In genomic region chr3:176426371-176426770, GRCh38 we compare ENCODE assay signal across 24 cellular contexts.
"Had no signal": no experiment of that assay in that cellular context is flagged by ENCODE, and none has a peak within 500 bp of the region (broad histone marks: within the 10 kb centered on the region; RNA-seq: fewer than 3 reads in every experiment).

No MANE protein-coding gene starts in this region.

- H3K4me1 ChIP-seq: esophagus squamous epithelium, gastroesophageal sphincter, left lung, lower lobe of right lung, parathyroid adenoma, prostate gland, spleen, stomach, transverse colon had no signal

- DNase-seq: esophagus squamous epithelium; glutamatergic neuron; islet precursor cell; left lung; lower lobe of right lung; midbrain; occipital lobe; retina; spleen; stimulated activated CD4-positive, alpha-beta T cell treated with anti-CD3 and anti-CD28 coated beads, Interleukin-15, amount 100 ng/mL, for 24 hours; stimulated activated CD4-positive, alpha-beta T cell treated with anti-CD3 and anti-CD28 coated beads, Interleukin-1b, Interleukin-23, amount 100 ng/mL, for 48 hours; stimulated activated CD4-positive, alpha-beta T cell treated with anti-CD3 and anti-CD28 coated beads, Interleukin-4, amount 100 ng/mL, for 24 hours; stimulated activated naive B cell treated with anti-CD40 and anti-IgM and Interleukin-4, amounts not matched to agents 10 μg/mL and 1 μg/mL and 100 μg/mL, for 72 hours; stomach; substantia nigra; transverse colon had no signal

- H3K9me3 Mint-ChIP-seq: dendritic cell treated with granulocyte-macrophage colony-stimulating factor and Interleukin-4, amounts not matched to agents 40 ng/mL and 50 ng/mL, for 4 days; memory B cell; natural killer cell treated with Interleukin-12 subunit alpha and Interleukin-12 subunit beta and Interleukin-15 and Interleukin-18, amount 100 ng/mL, for 72 hours; stimulated activated naive B cell treated with anti-CD40 and anti-IgM and Interleukin-4, amounts not matched to agents 10 μg/mL and 1 μg/mL and 100 μg/mL, for 72 hours had no signal

- H3K27ac Mint-ChIP-seq: dendritic cell treated with granulocyte-macrophage colony-stimulating factor and Interleukin-4, amounts not matched to agents 40 ng/mL and 50 ng/mL, for 4 days; memory B cell; natural killer cell treated with Interleukin-12 subunit alpha and Interleukin-12 subunit beta and Interleukin-15 and Interleukin-18, amount 100 ng/mL, for 72 hours; stimulated activated naive B cell treated with anti-CD40 and anti-IgM and Interleukin-4, amounts not matched to agents 10 μg/mL and 1 μg/mL and 100 μg/mL, for 72 hours had no signal

- H3K4me3 ChIP-seq: esophagus squamous epithelium, gastroesophageal sphincter, left lung, lower lobe of right lung, prostate gland, spleen, stomach, thoracic aorta, transverse colon had no signal

- H3K4me1 Mint-ChIP-seq: memory B cell; stimulated activated naive B cell treated with anti-CD40 and anti-IgM and Interleukin-4, amounts not matched to agents 10 μg/mL and 1 μg/mL and 100 μg/mL, for 72 hours had no signal

- H3K36me3 ChIP-seq: esophagus squamous epithelium, gastroesophageal sphincter, left lung, lower lobe of right lung, prostate gland, spleen, stomach, thoracic aorta, transverse colon had no signal

- H3K27me3 Mint-ChIP-seq: dendritic cell treated with granulocyte-macrophage colony-stimulating factor and Interleukin-4, amounts not matched to agents 40 ng/mL and 50 ng/mL, for 4 days; memory B cell; natural killer cell treated with Interleukin-12 subunit alpha and Interleukin-12 subunit beta and Interleukin-15 and Interleukin-18, amount 100 ng/mL, for 72 hours; stimulated activated naive B cell treated with anti-CD40 and anti-IgM and Interleukin-4, amounts not matched to agents 10 μg/mL and 1 μg/mL and 100 μg/mL, for 72 hours had no signal

- H3K4me3 Mint-ChIP-seq: dendritic cell treated with granulocyte-macrophage colony-stimulating factor and Interleukin-4, amounts not matched to agents 40 ng/mL and 50 ng/mL, for 4 days; memory B cell; natural killer cell treated with Interleukin-12 subunit alpha and Interleukin-12 subunit beta and Interleukin-15 and Interleukin-18, amount 100 ng/mL, for 72 hours; stimulated activated naive B cell treated with anti-CD40 and anti-IgM and Interleukin-4, amounts not matched to agents 10 μg/mL and 1 μg/mL and 100 μg/mL, for 72 hours had no signal

- H3K9me3 ChIP-seq: esophagus squamous epithelium, gastroesophageal sphincter, left lung, lower lobe of right lung, prostate gland, spleen, stomach, thoracic aorta, transverse colon had no signal

- H3K27ac ChIP-seq: esophagus squamous epithelium, gastroesophageal sphincter, left lung, lower lobe of right lung, parathyroid adenoma, prostate gland, spleen, stomach, thoracic aorta, transverse colon had no signal

- H3K36me3 Mint-ChIP-seq: memory B cell; natural killer cell treated with Interleukin-12 subunit alpha and Interleukin-12 subunit beta and Interleukin-15 and Interleukin-18, amount 100 ng/mL, for 72 hours; stimulated activated naive B cell treated with anti-CD40 and anti-IgM and Interleukin-4, amounts not matched to agents 10 μg/mL and 1 μg/mL and 100 μg/mL, for 72 hours had no signal

- ATAC-seq: gastroesophageal sphincter; left lung; lower lobe of right lung; natural killer cell treated with Interleukin-12 subunit alpha and Interleukin-12 subunit beta and Interleukin-15 and Interleukin-18, amount 100 ng/mL, for 72 hours; sciatic nerve; stimulated activated naive B cell treated with anti-CD40 and anti-IgM and Interleukin-4, amounts not matched to agents 10 μg/mL and 1 μg/mL and 100 μg/mL, for 72 hours had no signal

- H3K27me3 ChIP-seq: esophagus squamous epithelium, gastroesophageal sphincter, left lung, spleen, stomach, transverse colon had no signal
